In genomic region chr20:16919841-16920240, GRCh38 we compare ENCODE assay signal across 5 cellular contexts.
"Had no signal": no experiment of that assay in that cellular context is flagged by ENCODE, and none has a peak within 500 bp of the region (broad histone marks: within the 10 kb centered on the region; RNA-seq: fewer than 3 reads in every experiment).

No MANE protein-coding gene starts in this region.

- DNase-seq: H9, HCEC 1CT, HFFc6, KBM-7 had no signal

- ATAC-seq: GM23338 had no signal

- H3K4me2 ChIP-seq: GM23338 had no signal

- H2AFZ ChIP-seq: GM23338 had no signal

- H3K4me3 ChIP-seq: GM23338 had no signal
